Comparison of ENCODE assay signal across 8 cellular contexts in the genomic region with DNA sequence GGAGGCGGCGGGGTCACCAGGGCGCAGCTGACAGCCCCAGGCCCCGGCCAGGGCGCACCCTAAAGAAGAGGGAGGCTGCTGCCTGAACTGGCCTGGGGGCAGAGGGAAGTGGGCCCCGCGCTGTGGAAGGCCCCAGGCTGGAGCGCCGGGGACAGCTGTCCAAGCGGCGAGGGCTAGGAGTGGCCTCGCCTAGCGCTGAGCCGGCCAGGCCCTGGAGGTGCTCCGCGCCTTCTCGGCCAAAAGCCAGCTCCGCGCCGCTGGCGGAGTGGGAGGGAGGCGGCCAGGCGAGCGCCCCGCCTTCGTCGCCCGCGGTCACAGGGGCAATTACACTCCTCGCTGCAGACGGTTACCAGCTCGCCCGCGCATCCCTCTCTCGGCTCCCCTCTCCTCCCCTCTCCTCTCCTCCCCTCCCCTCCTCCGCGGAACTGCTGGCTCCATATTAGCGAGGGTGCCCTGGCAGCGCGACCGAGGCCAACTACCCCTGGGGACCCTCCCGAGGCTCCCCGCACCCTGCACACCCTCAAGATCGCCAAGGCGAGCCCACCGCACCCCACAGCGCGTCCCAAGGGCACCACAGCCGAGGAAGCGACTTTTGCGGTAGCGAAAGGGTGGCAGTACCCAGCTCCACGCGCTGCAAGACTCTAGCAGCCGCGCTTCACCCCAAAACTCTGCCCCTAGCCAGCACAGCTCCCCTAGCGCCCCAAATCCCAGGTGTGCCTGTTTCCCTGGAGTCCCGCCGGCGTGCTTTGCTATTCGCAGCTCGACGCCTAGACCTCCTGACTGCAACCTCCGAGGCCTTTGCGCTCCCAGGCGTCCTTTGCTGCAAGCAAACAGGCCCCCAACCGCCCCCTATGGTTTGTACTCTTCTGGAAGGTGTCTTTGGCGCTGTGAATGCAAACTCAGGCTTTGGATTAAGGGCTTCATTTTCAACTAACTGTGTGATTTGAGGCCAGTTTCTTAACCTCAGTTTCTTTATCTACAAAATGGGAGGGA.
DNase-seq lines count a peak whose midpoint lies in the region; ATAC-seq and TF ChIP-seq lines count a peak whose summit lies in the region.

No MANE protein-coding gene starts in this region.

- ATAC-seq in HG03025 (IDR thresholded peaks at IDR 0.05; ENCODE audit: low FRiP score, unreplicated experiment) = no peak
- ATAC-seq in GM19455 (IDR thresholded peaks at IDR 0.05; ENCODE audit: unreplicated experiment) = no peak
- ATAC-seq in HG03457 (IDR thresholded peaks at IDR 0.05; ENCODE audit: unreplicated experiment) = no peak

- H3K27ac ChIP-seq in CD8-positive, alpha-beta memory T cell (ENCODE audit: low read depth, low read length) = no peak overlapping the region
- no peak overlapping the region for H3K27ac ChIP-seq in effector memory CD4-positive, alpha-beta T cell (ENCODE audit: insufficient read depth, low read length, poor library complexity, severe bottlenecking)
- no peak overlapping the region for H3K27ac ChIP-seq in neutrophil

- H3K36me3 Mint-ChIP-seq in CD8-positive, alpha-beta memory T cell = no peaks in the 10 kb centered on the region

- H3K36me3 ChIP-seq in CD8-positive, alpha-beta memory T cell (ENCODE audit: insufficient read depth, low read length) = no peaks in the 10 kb centered on the region
- H3K36me3 ChIP-seq in effector memory CD4-positive, alpha-beta T cell (ENCODE audit: control insufficient read depth, insufficient read depth, low read length) = no peaks in the 10 kb centered on the region
- no peaks in the 10 kb centered on the region for H3K36me3 ChIP-seq in neutrophil

- H3K9me3 ChIP-seq in CD8-positive, alpha-beta memory T cell (ENCODE audit: low read length) = no peaks in the 10 kb centered on the region
- H3K9me3 ChIP-seq in effector memory CD4-positive, alpha-beta T cell (ENCODE audit: control insufficient read depth, low read length) = no peaks in the 10 kb centered on the region
- H3K9me3 ChIP-seq in neutrophil = no peaks in the 10 kb centered on the region

- TF ChIP-seq CTCF in neutrophil (IDR thresholded peaks at IDR 0.05) = no peak

- H3K27ac Mint-ChIP-seq in CD8-positive, alpha-beta memory T cell = no peak overlapping the region

- H3K4me3 ChIP-seq in CD8-positive, alpha-beta memory T cell (ENCODE audit: low read length) = no peak overlapping the region
- H3K4me3 ChIP-seq in effector memory CD4-positive, alpha-beta T cell (ENCODE audit: insufficient read depth, low read depth, low read length, poor library complexity, severe bottlenecking) = peak overlapping the region; percentile 17
- H3K4me3 ChIP-seq in neutrophil (ENCODE audit: low read depth in 1 of 2, low read length in 1 of 2) = peak overlapping the region; percentile 25 to 43

- H3K4me1 Mint-ChIP-seq in CD8-positive, alpha-beta memory T cell = peaks cover 18 to 35% (median 18%) of the 10 kb centered on the region in 3 donors

- no peak for DNase-seq in CD8-positive, alpha-beta memory T cell
- DNase-seq in SW480 (ENCODE audit: low spot score) (peak; percentile 78), pons (ENCODE audit: low spot score) (no peak)
- no peak for DNase-seq in effector memory CD4-positive, alpha-beta T cell

- H3K4me1 ChIP-seq in CD8-positive, alpha-beta memory T cell (ENCODE audit: insufficient read depth, low read length) = peaks cover under 1% of the 10 kb centered on the region
- peaks cover 8% of the 10 kb centered on the region for H3K4me1 ChIP-seq in effector memory CD4-positive, alpha-beta T cell (ENCODE audit: control insufficient read depth, insufficient read depth, low read length, poor library complexity, severe bottlenecking)
- peaks cover 36 to 38% of the 10 kb centered on the region in 2 experiments for H3K4me1 ChIP-seq in neutrophil (ENCODE audit: control insufficient read depth in 1 of 2, insufficient read depth in 1 of 2, low read depth in 1 of 2, low read length in 1 of 2)

- H3K27me3 ChIP-seq in CD8-positive, alpha-beta memory T cell (ENCODE audit: insufficient read depth, low read length, poor library complexity, severe bottlenecking) = no peaks in the 10 kb centered on the region
- peaks cover 13% of the 10 kb centered on the region for H3K27me3 ChIP-seq in effector memory CD4-positive, alpha-beta T cell (replicated peaks; ENCODE audit: control insufficient read depth, insufficient read depth, low read length, poor library complexity, severe bottlenecking)
- peaks cover 70% of the 10 kb centered on the region for H3K27me3 ChIP-seq in neutrophil

- H3K27me3 Mint-ChIP-seq in CD8-positive, alpha-beta memory T cell = peaks cover 18 to 53% of the 10 kb centered on the region in 2 donors

- H3K4me3 Mint-ChIP-seq in CD8-positive, alpha-beta memory T cell = peak overlapping the region; percentile 43 to 75 (median 60)

- CTCF ChIA-PET in CD8-positive, alpha-beta memory T cell (lab: Charles Lee) = interaction anchor here (1.1 kb wide), 1 partner anchor 261 kb away, joined by 3 read pairs; no protein-coding TSS in a partner anchor

- POLR2A ChIA-PET in CD8-positive, alpha-beta memory T cell (lab: Charles Lee) = interaction anchor here (0.9 to 1.4 kb wide), 2 partner anchors 147 to 151 kb away, joined by 3 to 4 read pairs; no protein-coding TSS in a partner anchor

- H3K9me3 Mint-ChIP-seq in CD8-positive, alpha-beta memory T cell = peaks cover 0 to 2% (median 0%) of the 10 kb centered on the region in 5 donors
